ENCODE assay signal across 7 cellular contexts in the genomic region with DNA sequence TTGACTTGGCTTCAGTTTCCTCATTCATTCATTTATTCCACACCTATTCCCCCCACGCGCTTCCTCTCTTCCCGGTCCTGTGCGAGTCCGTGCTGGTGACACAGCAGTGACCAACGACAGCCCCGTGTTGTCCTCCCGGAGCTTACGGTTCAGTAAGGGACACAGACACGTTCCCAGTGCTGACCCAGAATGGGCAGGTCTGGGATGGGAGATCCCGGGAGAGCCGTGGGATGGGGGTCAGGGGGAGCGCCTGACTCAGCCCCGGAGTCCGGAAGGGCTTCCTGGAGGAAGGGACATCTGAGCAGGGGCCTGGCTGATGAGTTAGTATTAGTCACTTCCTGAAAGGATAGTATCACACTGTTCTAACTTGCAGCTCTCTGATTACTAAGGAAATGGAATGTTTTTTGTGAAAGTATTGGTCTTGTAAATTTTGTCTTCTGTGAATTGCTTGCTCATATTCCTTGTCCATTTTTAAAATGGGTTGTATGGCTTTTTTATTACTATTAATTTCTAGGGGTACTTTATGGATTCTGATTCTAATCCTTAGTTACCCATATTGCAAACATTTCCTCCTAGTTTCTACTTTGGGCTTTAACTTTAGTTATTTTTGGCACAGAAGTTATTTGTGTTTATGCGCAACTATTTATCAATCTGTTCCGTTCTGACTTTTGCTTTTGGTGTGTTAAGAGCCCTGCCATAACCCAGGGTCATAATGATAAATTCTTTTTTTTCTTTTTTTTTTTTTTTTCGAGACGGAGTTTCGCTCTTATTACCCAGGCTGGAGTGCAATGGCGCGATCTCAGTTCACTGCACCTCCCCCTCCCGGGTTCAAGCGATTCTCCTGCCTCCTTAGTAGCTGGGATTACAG. TPM values are rescaled to one million over a fixed set of nuclear protein-coding genes. Genes with fewer than 3 reads are reported as not detected.
DNase-seq lines count a peak whose midpoint lies in the region; ATAC-seq and TF ChIP-seq lines count a peak whose summit lies in the region.

No MANE protein-coding gene starts in this region.

- H3K9me3 ChIP-seq in colonic mucosa, result no peaks in the 10 kb centered on the region

- ATAC-seq in GM19023 (IDR thresholded peaks at IDR 0.05; ENCODE audit: unreplicated experiment), result no peak

- H3K36me3 ChIP-seq in colonic mucosa, result no peaks in the 10 kb centered on the region

- no peaks in the 10 kb centered on the region for H3K4me1 ChIP-seq in colonic mucosa

- no peak for TF ChIP-seq CTCF in colonic mucosa (IDR thresholded peaks at IDR 0.05)

- H3K27me3 ChIP-seq in colonic mucosa, result peaks cover 9% of the 10 kb centered on the region

- H3K9ac ChIP-seq in colonic mucosa (ENCODE audit: low read depth in 2 of 2, low read length in 2 of 2), result peak overlapping the region; percentile 87 to 98

- peak overlapping the region; percentile 94 for H3K27ac ChIP-seq in colonic mucosa

- DNase-seq in GF-D8 (lab: John Stamatoyannopoulos, UW) (peak; percentile 52), HS-5 (ENCODE audit: low read depth) (peak; percentile 92), SKM-1 (lab: John Stamatoyannopoulos, UW; ENCODE audit: unreplicated experiment) (peak; percentile 14), colonic mucosa (peak; percentile 70), left kidney (ENCODE audit: low read depth, low spot score) (peak; percentile 66)
- peak; percentile 67 for DNase-seq in stimulated activated CD8-positive, alpha-beta memory T cell treated with anti-CD3 and anti-CD28 coated beads, Interleukin-4, amount 100 ng/mL, for 48 hours

- peak overlapping the region; percentile 33 for H3K4me3 ChIP-seq in colonic mucosa

- intact Hi-C loops in colonic mucosa (cut with DNase I), result no loop called here

RNA-seq across cellular contexts. Expression of a gene that starts 0.7 kb away (rescaled TPM):
- 10 to 100 TPM; 30.0 to 37.3 TPM for total RNA-seq in colonic mucosa

RNA-seq across cellular contexts. Expression of a gene that starts 18.0 kb away (rescaled TPM):
- 1 to 10 TPM; 2.0 to 8.5 TPM for total RNA-seq in colonic mucosa

RNA-seq across cellular contexts. Expression of a gene that starts 19.6 kb away (rescaled TPM):
- total RNA-seq in colonic mucosa, result 10 to 100 TPM; 25.9 to 46.2 TPM

RNA-seq across cellular contexts. Expression of a gene that starts 43.4 kb away (rescaled TPM):
- total RNA-seq in colonic mucosa, result 1 to 10 TPM; 1.5 to 3.4 TPM

RNA-seq across cellular contexts. Expression of a gene that starts 54.1 kb away (rescaled TPM):
- total RNA-seq in colonic mucosa, result 10 to 100 TPM; 12.7 to 17.4 TPM

Comparison
In these comparisons a context has a peak if more than half of its experiments do, and no peak if none do; other contexts are left out.
1. DNase-seq: peak in every context shown above with its lines; median percentile 92 in HS-5; 70 in colonic mucosa; 67 in stimulated activated CD8-positive, alpha-beta memory T cell treated with anti-CD3 and anti-CD28 coated beads, Interleukin-4, amount 100 ng/mL, for 48 hours; 66 in left kidney; 52 in GF-D8; 14 in SKM-1.